8 cellular contexts compared by ENCODE assay signal in the genomic region with DNA sequence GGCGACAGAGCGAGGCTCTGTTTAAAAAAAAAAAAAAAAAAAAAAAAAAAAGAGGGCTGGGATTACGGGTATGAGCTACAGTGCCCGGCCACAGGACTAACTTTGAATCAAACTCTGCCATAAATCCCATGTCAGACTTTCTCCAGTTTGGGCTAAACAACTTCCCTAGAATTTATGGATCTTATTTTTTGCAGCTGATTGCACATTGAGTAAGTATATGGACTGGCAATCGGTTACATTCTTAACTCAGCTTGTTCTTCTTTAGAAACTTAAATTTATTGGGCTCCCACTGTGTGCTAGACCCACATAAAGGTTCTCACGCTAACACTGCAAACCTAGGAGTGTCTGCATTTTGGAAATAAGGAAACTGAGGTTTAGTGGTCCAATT. TPM values are rescaled to one million over a fixed set of nuclear protein-coding genes. Genes with fewer than 3 reads are reported as not detected.
DNase-seq lines count a peak whose midpoint lies in the region; ATAC-seq and TF ChIP-seq lines count a peak whose summit lies in the region.

No MANE protein-coding gene starts in this region.

- peaks cover 24% of the 10 kb centered on the region for H3K36me3 Mint-ChIP-seq in CD4-positive, alpha-beta T cell (ENCODE audit: low read depth)
- no peaks in the 10 kb centered on the region for H3K36me3 Mint-ChIP-seq in endothelial cell (ENCODE audit: low read depth, unreplicated experiment)

- H3K27ac ChIP-seq in CD4-positive, alpha-beta T cell (ENCODE audit: low read depth, low read length): peak overlapping the region; percentile 93
- peak overlapping the region; percentile 88 for H3K27ac ChIP-seq in osteoblast (ENCODE audit: low read depth, low read length)

- no peaks in the 10 kb centered on the region for H3K27me3 ChIP-seq in CD4-positive, alpha-beta T cell (ENCODE audit: control insufficient read depth, insufficient read depth, low read length)
- H3K27me3 ChIP-seq in NT2/D1 (ENCODE audit: insufficient read depth, insufficient read length) (peaks cover 4% of the 10 kb centered on the region), osteoblast (ENCODE audit: insufficient read depth, low read length) (no peaks in the 10 kb centered on the region)

- peak overlapping the region; percentile 91 for H3K4me3 Mint-ChIP-seq in CD4-positive, alpha-beta T cell
- peak overlapping the region; percentile 84 for H3K4me3 Mint-ChIP-seq in endothelial cell (ENCODE audit: unreplicated experiment)

- peak overlapping the region; percentile 86 for H3K4me2 ChIP-seq in osteoblast (ENCODE audit: insufficient read depth, low read length)

- peak overlapping the region; percentile 95 for H3K27ac Mint-ChIP-seq in CD4-positive, alpha-beta T cell
- no peak overlapping the region for H3K27ac Mint-ChIP-seq in endothelial cell (ENCODE audit: unreplicated experiment)

- CTCF ChIA-PET in CD4-positive, alpha-beta T cell (lab: Charles Lee): interaction anchor here (0.7 to 3.5 kb wide), 7 partner anchors 10 to 165 kb away, joined by 3 to 18 read pairs (median 5); a partner anchor contains a TSS

- no peaks in the 10 kb centered on the region for H3K9me3 Mint-ChIP-seq in CD4-positive, alpha-beta T cell
- H3K9me3 Mint-ChIP-seq in endothelial cell (ENCODE audit: unreplicated experiment): no peaks in the 10 kb centered on the region

- peaks cover 19% of the 10 kb centered on the region for H4K20me1 ChIP-seq in osteoblast (ENCODE audit: insufficient read depth, low read length)

- no peak for TF ChIP-seq CTCF in CD4-positive, alpha-beta T cell (IDR thresholded peaks at IDR 0.05)
- no peak for TF ChIP-seq CTCF in endothelial cell (IDR thresholded peaks at IDR 0.05; ENCODE audit: unreplicated experiment)
- no peak for TF ChIP-seq CTCF in osteoblast (IDR thresholded peaks at IDR 0.05; ENCODE audit: extremely low read depth, low read depth, low read length)

- H3K4me1 ChIP-seq in NT2/D1 (ENCODE audit: insufficient read depth, insufficient read length) (peaks cover 5% of the 10 kb centered on the region), osteoblast (ENCODE audit: insufficient read depth, low read length) (peaks cover 33% of the 10 kb centered on the region)

- POLR2A ChIA-PET in CD4-positive, alpha-beta T cell (lab: Charles Lee): interaction anchor here (0.6 to 4.3 kb wide), 17 partner anchors 10 to 632 kb away, joined by 3 to 34 read pairs (median 5); a partner anchor contains a TSS

- H3K36me3 ChIP-seq in NT2/D1 (ENCODE audit: insufficient read depth, insufficient read length, low read length): peaks cover 23% of the 10 kb centered on the region
- H3K36me3 ChIP-seq in osteoblast (ENCODE audit: insufficient read depth, low read length): peaks cover 12% of the 10 kb centered on the region

- no peaks in the 10 kb centered on the region for H3K27me3 Mint-ChIP-seq in CD4-positive, alpha-beta T cell
- no peaks in the 10 kb centered on the region for H3K27me3 Mint-ChIP-seq in endothelial cell (ENCODE audit: unreplicated experiment)

- no peaks in the 10 kb centered on the region for H3K9me3 ChIP-seq in CD4-positive, alpha-beta T cell (ENCODE audit: control insufficient read depth, low read length)
- H3K9me3 ChIP-seq in NT2/D1 (ENCODE audit: insufficient read depth, low read length) (no peaks in the 10 kb centered on the region), osteoblast (ENCODE audit: low read depth, low read length) (no peaks in the 10 kb centered on the region)

- intact Hi-C loops in CD4-positive, alpha-beta T cell (cut with DNase I, micrococcal nuclease): loop anchor here in 1 of 2 experiments (2.0 kb wide), 2 partner anchors 133 to 199 kb away; a partner anchor contains a TSS

- peak overlapping the region; percentile 99 for H2AFZ ChIP-seq in osteoblast (ENCODE audit: low read length)

- ATAC-seq in CD4-positive, alpha-beta T cell (ENCODE audit: poor library complexity): no peak

- DNase-seq in CD4-positive, alpha-beta T cell: no peak
- DNase-seq in NT2/D1 (ENCODE audit: low read depth, low spot score) (no peak), endothelial cell (ENCODE audit: low spot score) (no peak), osteoblast (ENCODE audit: insufficient read length, low spot score, missing footprints) (no peak), putamen (ENCODE audit: low spot score) (no peak), H4 (ENCODE audit: low spot score) (no peak)
- no peak for DNase-seq in activated CD4-positive, CD25-positive, alpha-beta regulatory T cell (lab: John Stamatoyannopoulos, UW)
- no peak for DNase-seq in stimulated activated CD4-positive, alpha-beta T cell treated with anti-CD3 and anti-CD28 coated beads, Interleukin-1b, Interleukin-23, amount 100 ng/mL, for 48 hours

- peaks cover 38% of the 10 kb centered on the region for H3K79me2 ChIP-seq in osteoblast (ENCODE audit: insufficient read depth, low read length)

- H3K9ac ChIP-seq in NT2/D1 (ENCODE audit: insufficient read length, low read depth): peak overlapping the region; percentile 84

- H3K4me1 Mint-ChIP-seq in CD4-positive, alpha-beta T cell (ENCODE audit: low read depth): peaks cover 39% of the 10 kb centered on the region
- peaks cover 18% of the 10 kb centered on the region for H3K4me1 Mint-ChIP-seq in endothelial cell (ENCODE audit: unreplicated experiment)

- H3K4me3 ChIP-seq in NT2/D1 (ENCODE audit: insufficient read length, low read depth) (peak overlapping the region; percentile 77), osteoblast (ENCODE audit: insufficient read depth, low read length) (peak overlapping the region; percentile 75)

RNA-seq across cellular contexts. Expression of a gene that starts 0.8 kb away (rescaled TPM):
- total RNA-seq in CD4-positive, alpha-beta T cell: 10 to 100 TPM; 58.8 to 59.6 TPM
- total RNA-seq in endothelial cell (ENCODE audit: unreplicated experiment): 65.8 TPM
- 61.3 and 63.0 TPM in 2 replicates for total RNA-seq in osteoblast
- 68.0 and 81.0 TPM in 2 replicates for total RNA-seq in H4 (2014; rRNA removed; shearing (Covaris generic))

RNA-seq across cellular contexts. Expression of a gene that starts 39.8 kb away (rescaled TPM):
- total RNA-seq in CD4-positive, alpha-beta T cell: 10 to 100 TPM; 14.9 to 16.0 TPM
- total RNA-seq in endothelial cell (ENCODE audit: unreplicated experiment) (1.1 TPM), osteoblast (1.5 and 1.8 TPM in 2 replicates)
- not detected in 2 replicates for total RNA-seq in H4 (2014; rRNA removed; shearing (Covaris generic))
